In the genomic region with DNA sequence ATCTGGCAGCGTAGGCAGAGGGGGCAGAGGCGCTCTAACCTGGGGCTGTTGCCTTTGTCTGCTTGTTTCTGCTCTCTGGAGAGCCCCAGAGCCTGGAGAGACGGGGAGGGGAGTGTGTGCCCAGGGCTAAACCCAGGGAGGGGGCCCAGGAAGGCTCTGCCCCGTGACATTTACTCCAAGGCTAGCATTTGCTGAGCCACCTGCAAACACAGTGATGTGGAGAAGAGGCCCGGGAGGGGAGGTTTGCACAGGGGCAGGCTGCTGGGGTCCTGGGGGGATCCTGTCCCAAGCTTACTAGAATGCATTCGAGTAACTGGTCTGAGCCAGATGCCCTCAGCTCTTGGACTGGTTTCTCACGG, we compare ENCODE assay signal across 28 cellular contexts. TPM values are rescaled to one million over a fixed set of nuclear protein-coding genes. Genes with fewer than 3 reads are reported as not detected.
"Had no signal": no experiment of that assay in that cellular context is flagged by ENCODE, and none has a peak within 500 bp of the region (broad histone marks: within the 10 kb centered on the region; RNA-seq: fewer than 3 reads in every experiment).

No MANE protein-coding gene starts in this region.

- H3K27ac Mint-ChIP-seq: activated B cell treated with CpG ODN at 0.5 μM for 24 hours; activated CD8-positive, alpha-beta memory T cell treated with anti-CD3 and anti-CD28 coated beads, Interleukin-2, amount 10 ng/mL, durations not matched to agents 7 days and 5 days; activated CD8-positive, alpha-beta T cell treated with anti-CD3 and anti-CD28 coated beads, Interleukin-2, amount 10 ng/mL, durations not matched to agents 7 days and 5 days; activated naive CD8-positive, alpha-beta T cell; activated T-helper 2 cell treated with anti-CD3 and anti-CD28 coated beads, Interferon-gamma antibody, Interleukin-2, Interleukin-4, amounts not matched to agents 10 μg/mL and 5 μg/mL and 100 μg/mL, durations not matched to agents 14 hours and 24 hours and 36 hours; natural killer cell treated with Interleukin-12 subunit alpha and Interleukin-12 subunit beta and Interleukin-15 and Interleukin-18, amount 100 ng/mL, for 72 hours; stimulated activated naive B cell treated with anti-CD40 and anti-IgM and Interleukin-4, amounts not matched to agents 10 μg/mL and 1 μg/mL and 100 μg/mL, for 72 hours; T-cell had no signal

- H3K36me3 ChIP-seq: cardiac muscle cell, heart left ventricle, left lung, stomach, tibial artery had no signal

- DNase-seq: activated B cell treated with CpG ODN at 0.5 μM for 24 hours; activated CD8-positive, alpha-beta memory T cell treated with anti-CD3 and anti-CD28 coated beads, Interleukin-2, amount 10 ng/mL, durations not matched to agents 7 days and 5 days; activated CD8-positive, alpha-beta T cell treated with anti-CD3 and anti-CD28 coated beads, Interleukin-2, amount 10 ng/mL, durations not matched to agents 7 days and 5 days; activated naive CD4-positive, alpha-beta T cell; activated T-cell treated with anti-CD3 and anti-CD28 coated beads, Interleukin-2, amount 50 U/mL, for 48 hours; body of pancreas; cerebellar nuclear complex; dorsolateral prefrontal cortex; foreskin keratinocyte; left lung; mucosa of descending colon; occipital lobe; small intestine; stimulated activated CD4-positive, alpha-beta T cell treated with anti-CD3 and anti-CD28 coated beads, Interleukin-15, amount 100 ng/mL, for 24 hours; stimulated activated CD4-positive, alpha-beta T cell treated with anti-CD3 and anti-CD28 coated beads, Interleukin-2, amount 100 ng/mL, for 24 hours; stimulated activated naive B cell treated with anti-CD40 and anti-IgM and Interleukin-4, amounts not matched to agents 10 μg/mL and 1 μg/mL and 100 μg/mL, for 72 hours; stomach; T-cell had no signal

- H3K4me3 Mint-ChIP-seq: activated B cell treated with CpG ODN at 0.5 μM for 24 hours; activated CD8-positive, alpha-beta memory T cell treated with anti-CD3 and anti-CD28 coated beads, Interleukin-2, amount 10 ng/mL, durations not matched to agents 7 days and 5 days; activated CD8-positive, alpha-beta T cell treated with anti-CD3 and anti-CD28 coated beads, Interleukin-2, amount 10 ng/mL, durations not matched to agents 7 days and 5 days; activated naive CD8-positive, alpha-beta T cell; natural killer cell treated with Interleukin-12 subunit alpha and Interleukin-12 subunit beta and Interleukin-15 and Interleukin-18, amount 100 ng/mL, for 72 hours; stimulated activated naive B cell treated with anti-CD40 and anti-IgM and Interleukin-4, amounts not matched to agents 10 μg/mL and 1 μg/mL and 100 μg/mL, for 72 hours; T-cell had no signal

- H3K36me3 Mint-ChIP-seq: activated CD8-positive, alpha-beta memory T cell treated with anti-CD3 and anti-CD28 coated beads, Interleukin-2, amount 10 ng/mL, durations not matched to agents 7 days and 5 days; activated naive CD8-positive, alpha-beta T cell; natural killer cell treated with Interleukin-12 subunit alpha and Interleukin-12 subunit beta and Interleukin-15 and Interleukin-18, amount 100 ng/mL, for 72 hours; stimulated activated naive B cell treated with anti-CD40 and anti-IgM and Interleukin-4, amounts not matched to agents 10 μg/mL and 1 μg/mL and 100 μg/mL, for 72 hours; T-cell had no signal

- H3K4me1 Mint-ChIP-seq: activated B cell treated with CpG ODN at 0.5 μM for 24 hours; activated CD8-positive, alpha-beta memory T cell treated with anti-CD3 and anti-CD28 coated beads, Interleukin-2, amount 10 ng/mL, durations not matched to agents 7 days and 5 days; stimulated activated naive B cell treated with anti-CD40 and anti-IgM and Interleukin-4, amounts not matched to agents 10 μg/mL and 1 μg/mL and 100 μg/mL, for 72 hours; T-cell had no signal

- H3K4me3 ChIP-seq: body of pancreas, cardiac muscle cell, coronary artery, dorsolateral prefrontal cortex, heart left ventricle, left lung, mucosa of descending colon, stomach, tibial artery had no signal

- H3K27me3 Mint-ChIP-seq: activated B cell treated with CpG ODN at 0.5 μM for 24 hours; activated CD8-positive, alpha-beta memory T cell treated with anti-CD3 and anti-CD28 coated beads, Interleukin-2, amount 10 ng/mL, durations not matched to agents 7 days and 5 days; natural killer cell treated with Interleukin-12 subunit alpha and Interleukin-12 subunit beta and Interleukin-15 and Interleukin-18, amount 100 ng/mL, for 72 hours had no signal

- H3K27me3 ChIP-seq: body of pancreas, cardiac muscle cell, foreskin keratinocyte had no signal

- H3K9me3 Mint-ChIP-seq: activated B cell treated with CpG ODN at 0.5 μM for 24 hours; activated T-helper 2 cell treated with anti-CD3 and anti-CD28 coated beads, Interferon-gamma antibody, Interleukin-2, Interleukin-4, amounts not matched to agents 10 μg/mL and 5 μg/mL and 100 μg/mL, durations not matched to agents 14 hours and 24 hours and 36 hours; natural killer cell treated with Interleukin-12 subunit alpha and Interleukin-12 subunit beta and Interleukin-15 and Interleukin-18, amount 100 ng/mL, for 72 hours; stimulated activated naive B cell treated with anti-CD40 and anti-IgM and Interleukin-4, amounts not matched to agents 10 μg/mL and 1 μg/mL and 100 μg/mL, for 72 hours; T-cell had no signal

- H3K4me1 ChIP-seq: body of pancreas, foreskin keratinocyte, heart left ventricle, tibial artery had no signal

- H3K27ac ChIP-seq: body of pancreas, cardiac muscle cell, coronary artery, foreskin keratinocyte, heart left ventricle, left lung, stomach, tibial artery had no signal

- H3K9me3 ChIP-seq: body of pancreas, heart left ventricle, left lung, mucosa of descending colon, stomach, tibial artery had no signal

- ATAC-seq: activated CD8-positive, alpha-beta memory T cell treated with anti-CD3 and anti-CD28 coated beads, Interleukin-2, amount 10 ng/mL, durations not matched to agents 7 days and 5 days; activated CD8-positive, alpha-beta T cell treated with anti-CD3 and anti-CD28 coated beads, Interleukin-2, amount 10 ng/mL, durations not matched to agents 7 days and 5 days; body of pancreas; esophagus mucosa; foreskin keratinocyte; heart left ventricle; left lung; mucosa of descending colon; natural killer cell treated with Interleukin-12 subunit alpha and Interleukin-12 subunit beta and Interleukin-15 and Interleukin-18, amount 100 ng/mL, for 72 hours; sciatic nerve; stimulated activated naive B cell treated with anti-CD40 and anti-IgM and Interleukin-4, amounts not matched to agents 10 μg/mL and 1 μg/mL and 100 μg/mL, for 72 hours; T-cell had no signal

RNA-seq across cellular contexts. Expression of a gene that starts 11.9 kb away (rescaled TPM):
- total RNA-seq: activated B cell treated with CpG ODN at 0.5 μM for 24 hours; activated CD8-positive, alpha-beta memory T cell treated with anti-CD3 and anti-CD28 coated beads, Interleukin-2, amount 10 ng/mL, durations not matched to agents 7 days and 5 days; activated CD8-positive, alpha-beta T cell treated with anti-CD3 and anti-CD28 coated beads, Interleukin-2, amount 10 ng/mL, durations not matched to agents 7 days and 5 days; activated T-helper 2 cell treated with anti-CD3 and anti-CD28 coated beads, Interferon-gamma antibody, Interleukin-2, Interleukin-4, amounts not matched to agents 10 μg/mL and 5 μg/mL and 100 μg/mL, durations not matched to agents 14 hours and 24 hours and 36 hours; cardiac muscle cell; natural killer cell treated with Interleukin-12 subunit alpha and Interleukin-12 subunit beta and Interleukin-15 and Interleukin-18, amount 100 ng/mL, for 72 hours; T-helper 2 cell treated with Interferon-gamma antibody and Interleukin-4, amounts not matched to agents 100 ng/mL and 5 ng/mL, for 36 hours had no signal
- polyA plus RNA-seq: cardiac muscle cell had no signal
